ENCODE assay signal across 1 cellular context in the genomic region with DNA sequence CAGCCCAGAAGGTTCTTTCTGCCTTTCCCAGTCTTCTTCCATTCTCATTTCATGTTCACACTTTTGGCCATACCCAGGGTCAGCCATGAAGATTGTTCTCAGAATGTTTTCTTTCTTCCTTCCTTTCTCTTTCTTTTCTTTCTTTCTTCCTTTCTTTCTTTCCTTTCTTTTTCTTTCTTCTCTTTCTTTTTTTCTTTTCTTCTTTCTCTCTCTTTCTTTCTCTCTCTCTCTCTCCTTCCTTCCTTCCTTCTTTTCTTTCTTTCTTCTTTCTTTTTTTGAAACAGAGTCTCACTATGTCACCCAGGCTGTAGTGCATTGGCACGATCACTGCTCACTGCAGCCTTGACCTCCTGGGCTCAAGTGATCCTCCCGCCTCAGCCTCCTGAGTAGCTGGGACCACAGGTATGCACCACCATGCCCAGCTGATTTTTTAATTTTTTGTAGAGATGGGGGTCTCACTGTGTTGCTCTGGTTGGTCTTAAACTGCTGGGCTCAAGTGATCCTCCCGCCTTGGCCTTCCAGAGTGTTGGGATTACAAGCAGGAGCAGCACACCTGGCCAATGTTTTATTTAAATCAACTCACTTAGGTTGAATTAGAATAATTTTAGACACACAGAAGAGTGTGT.
TF ChIP-seq lines count a peak whose summit lies in the region.

No MANE protein-coding gene starts in this region.

TF ChIP-seq in K562, 482 proteins besides CTCF, POLR2A, EP300 and RAD21:
- TF ChIP-seq DIDO1 (tag; IDR thresholded peaks at IDR 0.05; ENCODE audit: low read depth): no peak
- TF ChIP-seq, protein P1, sequence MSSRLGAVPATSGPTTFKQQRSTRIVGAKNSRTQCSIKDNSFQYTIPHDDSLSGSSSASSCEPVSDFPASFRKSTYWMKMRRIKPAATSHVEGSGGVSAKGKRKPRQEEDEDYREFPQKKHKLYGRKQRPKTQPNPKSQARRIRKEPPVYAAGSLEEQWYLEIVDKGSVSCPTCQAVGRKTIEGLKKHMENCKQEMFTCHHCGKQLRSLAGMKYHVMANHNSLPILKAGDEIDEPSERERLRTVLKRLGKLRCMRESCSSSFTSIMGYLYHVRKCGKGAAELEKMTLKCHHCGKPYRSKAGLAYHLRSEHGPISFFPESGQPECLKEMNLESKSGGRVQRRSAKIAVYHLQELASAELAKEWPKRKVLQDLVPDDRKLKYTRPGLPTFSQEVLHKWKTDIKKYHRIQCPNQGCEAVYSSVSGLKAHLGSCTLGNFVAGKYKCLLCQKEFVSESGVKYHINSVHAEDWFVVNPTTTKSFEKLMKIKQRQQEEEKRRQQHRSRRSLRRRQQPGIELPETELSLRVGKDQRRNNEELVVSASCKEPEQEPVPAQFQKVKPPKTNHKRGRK (tag; IDR thresholded peaks at IDR 0.05): peak; percentile 90
